In genomic region chr22:40853961-40854360, GRCh38 we compare ENCODE assay signal across 9 cellular contexts. TPM values are rescaled to one million over a fixed set of nuclear protein-coding genes. Genes with fewer than 3 reads are reported as not detected.
A peak's percentile ranks its signal among the peaks of the same experiment; 100 is the strongest.
DNase-seq lines count a peak whose midpoint lies in the region; ATAC-seq and TF ChIP-seq lines count a peak whose summit lies in the region.
"Had no signal": no experiment of that assay in that cellular context is flagged by ENCODE, and none has a peak within 500 bp of the region (broad histone marks: within the 10 kb centered on the region; RNA-seq: fewer than 3 reads in every experiment).

No MANE protein-coding gene starts in this region.

- peaks cover 12 to 70% (median 66%) of the 10 kb centered on the region in 4 donors for H3K4me1 Mint-ChIP-seq in naive thymus-derived CD8-positive, alpha-beta T cell

- CTCF ChIA-PET in HEK293T (lab: Yijun Ruan, JAX), result interaction anchor here (1.0 kb wide), 1 partner anchor 171 kb away, joined by 3 read pairs; no protein-coding TSS in a partner anchor

- no peak overlapping the region for H3K27ac ChIP-seq in HUES48 (ENCODE audit: low read depth, low read length)

- peak; percentile 22 for DNase-seq in Ammon's horn (ENCODE audit: low spot score)
- DNase-seq in astrocyte of the cerebellum (ENCODE audit: low read depth), result no peak
- no peak for DNase-seq in naive thymus-derived CD8-positive, alpha-beta T cell
- DNase-seq in HEK293T (ENCODE audit: extremely low spot score), result no peak
- DNase-seq in omental fat pad (ENCODE audit: low spot score), result no peak
- no peak for DNase-seq in NCI-H2029 (lab: John Stamatoyannopoulos, UW)
- DNase-seq: NCI-H446 treated with DMSO at 0.1 percent for 48 hours had no signal

- H3K9ac ChIP-seq in HUES48 (ENCODE audit: low read depth, low read length), result 0 out of 2 replicates have a peak overlapping the region, but pooled peaks have one; percentile 4

- H3K36me3 Mint-ChIP-seq in naive thymus-derived CD8-positive, alpha-beta T cell, result peaks cover 4 to 38% (median 6%) of the 10 kb centered on the region in 3 donors

- H3K4me1 ChIP-seq in HUES48 (ENCODE audit: control insufficient read depth, insufficient read depth, low read length), result peaks cover 28% of the 10 kb centered on the region

- H3K4me3 ChIP-seq in HUES48 (ENCODE audit: low read depth, low read length) (0 out of 2 replicates have a peak overlapping the region, but pooled peaks have one; percentile 21), astrocyte of the cerebellum (ENCODE audit: low read depth, low read length) (peak overlapping the region; percentile 1)

- H3K27me3 ChIP-seq in HUES48 (ENCODE audit: control insufficient read depth, insufficient read depth, low read length), result no peaks in the 10 kb centered on the region

- TF ChIP-seq CTCF in astrocyte of the cerebellum (IDR thresholded peaks at IDR 0.05; ENCODE audit: low read depth, low read length, missing control alignments) (no peak), omental fat pad (IDR thresholded peaks at IDR 0.05) (no peak)

- H3K9me3 Mint-ChIP-seq in naive thymus-derived CD8-positive, alpha-beta T cell, result no peaks in the 10 kb centered on the region

- peak overlapping the region in 9 of 10 donors; percentile 1 to 86 (median 69) for H3K27ac Mint-ChIP-seq in naive thymus-derived CD8-positive, alpha-beta T cell

- H3K27me3 Mint-ChIP-seq in naive thymus-derived CD8-positive, alpha-beta T cell, result no peaks in the 10 kb centered on the region

- in situ Hi-C loops in astrocyte of the cerebellum (cut with HindIII; ENCODE audit: low sequenced_read_pairs), result no loop called here

- peak overlapping the region; percentile 31 to 99 (median 66) for H3K4me3 Mint-ChIP-seq in naive thymus-derived CD8-positive, alpha-beta T cell

- H3K36me3 ChIP-seq in HUES48 (ENCODE audit: control insufficient read depth, insufficient read depth, low read length), result peaks cover 47% of the 10 kb centered on the region

- H3K9me3 ChIP-seq in HUES48 (ENCODE audit: control insufficient read depth, insufficient read depth, low read length), result no peaks in the 10 kb centered on the region

- POLR2A ChIA-PET in naive thymus-derived CD8-positive, alpha-beta T cell (lab: Charles Lee), result interaction anchor here (0.9 to 1.3 kb wide), 4 partner anchors 13 to 97 kb away, joined by 3 to 5 read pairs (median 4); partner anchors contain the start of gene RBX1
- POLR2A ChIA-PET in HEK293T (lab: Yijun Ruan, JAX), result interaction anchor here (1.3 kb wide), 1 partner anchor 203 kb away, joined by 3 read pairs; no protein-coding TSS in a partner anchor

- no peak for ATAC-seq in naive thymus-derived CD8-positive, alpha-beta T cell
- ATAC-seq in GM18519 (IDR thresholded peaks at IDR 0.05; ENCODE audit: low FRiP score, unreplicated experiment) (no peak), omental fat pad (ENCODE audit: low FRiP score) (no peak)

TF ChIP-seq in HEK293T, 16 proteins besides CTCF, POLR2A, EP300 and RAD21:
- TF ChIP-seq FOXA1 (IDR thresholded peaks at IDR 0.05), result no peak
- TF ChIP-seq FOXM1 (IDR thresholded peaks at IDR 0.05; ENCODE audit: borderline replicate concordance), result no peak
- TF ChIP-seq SP1 (IDR thresholded peaks at IDR 0.05), result no peak
- no peak for TF ChIP-seq NFRKB (IDR thresholded peaks at IDR 0.05)
- no peak for TF ChIP-seq LEF1 (IDR thresholded peaks at IDR 0.05; ENCODE audit: borderline replicate concordance)
- TF ChIP-seq ELF4 (IDR thresholded peaks at IDR 0.05), result no peak
- TF ChIP-seq ZNF384 (IDR thresholded peaks at IDR 0.05), result no peak
TF ChIP-seq in HEK293T: peak in this region for 0.

RNA-seq across cellular contexts. Expression of gene ST13, which starts 2.5 kb away (rescaled TPM):
- total RNA-seq in naive thymus-derived CD8-positive, alpha-beta T cell, result 100 to 1,000 TPM; 221 to 224 TPM
- polyA plus RNA-seq in naive thymus-derived CD8-positive, alpha-beta T cell, result 100 to 1,000 TPM; 244 to 283 (median 260) TPM
- total RNA-seq in omental fat pad, result 100 to 1,000 TPM; 118 to 228 (median 185) TPM

RNA-seq across cellular contexts. Expression of gene XPNPEP3, which starts 3.0 kb away (rescaled TPM):
- total RNA-seq in naive thymus-derived CD8-positive, alpha-beta T cell, result 10 to 100 TPM; 18.8 to 19.4 TPM
- 10 to 100 TPM in 1 of 3 donors, 1 to 10 TPM in 2; 5.9 to 11.5 (median 7.1) TPM for polyA plus RNA-seq in naive thymus-derived CD8-positive, alpha-beta T cell
- total RNA-seq in omental fat pad, result 10 to 100 TPM; 10.1 to 19.1 (median 12.2) TPM

RNA-seq across cellular contexts. Expression of gene DNAJB7, which starts 8.0 kb away (rescaled TPM):
- total RNA-seq in naive thymus-derived CD8-positive, alpha-beta T cell, result not detected
- polyA plus RNA-seq in naive thymus-derived CD8-positive, alpha-beta T cell, result under 1 TPM; 0.16 to 0.37 (median 0.32) TPM
- total RNA-seq in omental fat pad, result not detected

RNA-seq across cellular contexts. Expression of gene SLC25A17, which starts 34.8 kb away (rescaled TPM):
- total RNA-seq in naive thymus-derived CD8-positive, alpha-beta T cell, result 10 to 100 TPM; 13.6 to 16.3 TPM
- polyA plus RNA-seq in naive thymus-derived CD8-positive, alpha-beta T cell, result 10 to 100 TPM; 17.3 to 19.0 (median 17.5) TPM
- 10 to 100 TPM; 15.1 to 17.8 (median 16.3) TPM for total RNA-seq in omental fat pad
